In genomic region chr2:6922201-6922656, GRCh38 we compare ENCODE assay signal across 13 cellular contexts. TPM values are rescaled to one million over a fixed set of nuclear protein-coding genes. Genes with fewer than 3 reads are reported as not detected.
DNase-seq lines count a peak whose midpoint lies in the region; TF ChIP-seq lines count a peak whose summit lies in the region.
"Had no signal": no experiment of that assay in that cellular context is flagged by ENCODE, and none has a peak within 500 bp of the region (broad histone marks: within the 10 kb centered on the region; RNA-seq: fewer than 3 reads in every experiment).

No MANE protein-coding gene starts in this region.

- POLR2A ChIA-PET in OCI-LY7 (lab: Charles Lee) = interaction anchor here (0.7 kb wide), 2 partner anchors 100 to 1825 kb away, joined by 3 to 7 read pairs; no protein-coding TSS in a partner anchor

- H3K4me3 ChIP-seq in BE2C (ENCODE audit: low read depth, low read length) = no peak overlapping the region
- H3K4me3 ChIP-seq in OCI-LY7 (ENCODE audit: low read depth, low read length, poor library complexity, severe bottlenecking) = no peak overlapping the region
- H3K4me3 ChIP-seq: psoas muscle had no signal

- H3K4me1 ChIP-seq in BE2C = peaks cover 55% of the 10 kb centered on the region
- peaks cover 2% of the 10 kb centered on the region for H3K4me1 ChIP-seq in OCI-LY7 (ENCODE audit: insufficient read depth, low read length, poor library complexity, severe bottlenecking)

- H4K20me1 ChIP-seq in OCI-LY7 (ENCODE audit: insufficient read depth, low read length) = no peaks in the 10 kb centered on the region

- H3K9me2 ChIP-seq in OCI-LY7 (ENCODE audit: insufficient read depth, low read length) = no peaks in the 10 kb centered on the region

- no peaks in the 10 kb centered on the region for H3K9me3 Mint-ChIP-seq in osteocyte (ENCODE audit: unreplicated experiment)

- no peaks in the 10 kb centered on the region for H3K27me3 Mint-ChIP-seq in osteocyte (ENCODE audit: unreplicated experiment)

- H3K36me3 Mint-ChIP-seq in osteocyte (ENCODE audit: unreplicated experiment) = peaks cover 2% of the 10 kb centered on the region

- H3K4me3 Mint-ChIP-seq in osteocyte (ENCODE audit: unreplicated experiment) = no peak overlapping the region
- H3K4me3 Mint-ChIP-seq: CD14-positive monocyte had no signal

- no peak overlapping the region for H2AFZ ChIP-seq in OCI-LY7 (ENCODE audit: low read length)

- DNase-seq in BE2C = peak; percentile 33
- peak; percentile 91 for DNase-seq in left kidney (ENCODE audit: low read depth, low spot score)
- DNase-seq in T-helper 9 cell = no peak
- DNase-seq in OCI-LY7 (ENCODE audit: low spot score) = no peak
- DNase-seq in osteocyte (ENCODE audit: extremely low spot score, unreplicated experiment) = no peak
- DNase-seq in DMS114 treated with DMSO at 0.1 percent for 48 hours (lab: John Stamatoyannopoulos, UW; ENCODE audit: unreplicated experiment) = no peak
- DNase-seq: activated CD8-positive, alpha-beta memory T cell treated with anti-CD3 and anti-CD28 coated beads, Interleukin-2, amount 50 U/mL, for 4 hours; KBM-7; kidney glomerular epithelial cell had no signal

- no peaks in the 10 kb centered on the region for H3K9me3 ChIP-seq in BE2C
- no peaks in the 10 kb centered on the region for H3K9me3 ChIP-seq in OCI-LY7 (ENCODE audit: low read length)
- H3K9me3 ChIP-seq: psoas muscle had no signal

- H3K27ac ChIP-seq in VCaP = peak overlapping the region; percentile 62
- no peak overlapping the region for H3K27ac ChIP-seq in OCI-LY7 (ENCODE audit: low read depth, low read length, poor library complexity, severe bottlenecking)
- H3K27ac ChIP-seq: psoas muscle had no signal

- intact Hi-C loops in OCI-LY7 (cut with micrococcal nuclease; ENCODE audit: unreplicated experiment) = no loop called here

- CTCF ChIA-PET in OCI-LY7 (lab: Charles Lee; ENCODE audit: unreplicated experiment) = interaction anchor here (1.0 kb wide), 1 partner anchor 10 kb away, joined by 3 read pairs; no protein-coding TSS in a partner anchor

- H3K79me2 ChIP-seq in OCI-LY7 (ENCODE audit: insufficient read depth, low read depth, low read length) = no peaks in the 10 kb centered on the region

- no peaks in the 10 kb centered on the region for H3K27me3 ChIP-seq in BE2C

- peaks cover 33% of the 10 kb centered on the region for H3K4me1 Mint-ChIP-seq in osteocyte (ENCODE audit: unreplicated experiment)

- TF ChIP-seq CTCF in BE2C (IDR thresholded peaks at IDR 0.05; ENCODE audit: low read depth, low read length) (peak; percentile 50), GM12874 (IDR thresholded peaks at IDR 0.05; ENCODE audit: insufficient read depth, low read depth, low read length) (0 out of 2 replicates have a peak, but pooled peaks have one; percentile 5), VCaP (conservative IDR thresholded peaks at IDR 0.05) (peak; percentile 77), OCI-LY7 (conservative IDR thresholded peaks at IDR 0.05; ENCODE audit: low read length) (no peak), osteocyte (IDR thresholded peaks at IDR 0.05) (no peak)

- H3K27ac Mint-ChIP-seq in osteocyte (ENCODE audit: unreplicated experiment) = no peak overlapping the region

- no TSS peak for BruUV-seq in OCI-LY7 (replicated peaks; lab: Mats Ljungman, UMichigan)

- H3K36me3 ChIP-seq in BE2C (peaks cover 9% of the 10 kb centered on the region), OCI-LY7 (ENCODE audit: insufficient read depth, low read length) (no peaks in the 10 kb centered on the region)

- no peak overlapping the region for H3K4me2 ChIP-seq in OCI-LY7 (ENCODE audit: low read length)

RNA-seq across cellular contexts. Expression of gene RNF144A, which starts 5.0 kb away (rescaled TPM):
- polyA plus RNA-seq in BE2C (2012; ENCODE audit: insufficient read depth, insufficient read length, low read depth) = 16.6 TPM
- 1.9 and 2.1 TPM in 2 replicates for total RNA-seq in OCI-LY7 (2014; rRNA removed; shearing (Covaris generic))
- total RNA-seq in OCI-LY7 (2022) (0.87 and 1.1 TPM in 2 replicates), osteocyte (9.0 and 9.6 TPM in 2 replicates)

RNA-seq across cellular contexts. Expression of gene RSAD2, which starts 44.7 kb away (rescaled TPM):
- polyA plus RNA-seq in BE2C (2012; ENCODE audit: insufficient read depth, insufficient read length, low read depth) = 0.46 TPM
- not detected in 2 replicates for total RNA-seq in OCI-LY7 (2014; rRNA removed; shearing (Covaris generic))
- total RNA-seq in OCI-LY7 (2022) = not detected in 2 replicates
- not detected in 2 replicates for total RNA-seq in osteocyte

RNA-seq across cellular contexts. Expression of gene CMPK2, which starts 56.5 kb away (rescaled TPM):
- 5.1 TPM for polyA plus RNA-seq in BE2C (2012; ENCODE audit: insufficient read depth, insufficient read length, low read depth)
- 0.28 TPM in 1 of 2 replicates, not detected in the other for total RNA-seq in OCI-LY7 (2014; rRNA removed; shearing (Covaris generic))
- total RNA-seq in OCI-LY7 (2022) (0.72 and 0.99 TPM in 2 replicates), osteocyte (0.24 and 1.1 TPM in 2 replicates)

Comparison
In these comparisons a context has a peak if more than half of its experiments do, and no peak if none do; other contexts are left out.
1. DNase-seq: peak in BE2C (single experiment) and left kidney (single experiment); none in T-helper 9 cell (single experiment), OCI-LY7 (single experiment), osteocyte (single experiment) and DMS114 treated with DMSO at 0.1 percent for 48 hours (single experiment).
2. CTCF ChIP-seq: peak in BE2C (single experiment), GM12874 (single experiment) and VCaP (single experiment); none in OCI-LY7 (single experiment) and osteocyte (single experiment).